Comparison of ENCODE assay signal across 8 cellular contexts in the genomic region with DNA sequence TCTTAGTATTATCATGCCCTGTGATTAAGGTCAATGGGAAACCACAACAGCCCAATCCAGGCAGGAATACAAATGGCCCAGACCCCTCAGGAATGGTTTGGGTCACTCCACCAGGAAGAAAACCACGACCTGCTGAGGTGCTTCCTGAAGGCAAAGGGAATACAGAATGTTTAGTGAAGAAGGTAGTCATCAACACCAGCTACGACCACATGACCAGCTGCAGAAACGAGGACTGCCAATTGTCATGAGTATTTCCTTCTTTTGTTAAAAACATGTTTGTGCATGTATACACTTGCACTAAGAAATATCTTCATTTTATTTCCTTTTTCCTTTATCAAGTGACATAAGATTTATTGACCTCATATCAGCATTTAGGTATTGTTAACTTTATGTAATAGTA.
DNase-seq lines count a peak whose midpoint lies in the region; ATAC-seq, FAIRE-seq and TF ChIP-seq lines count a peak whose summit lies in the region.
"Not testable (repeated sequence)": the region's sequence is repeated elsewhere in the genome, so short reads cannot be mapped to it uniquely, and the experiment has no call there.

No MANE protein-coding gene starts in this region.

- intact Hi-C loops in endothelial cell of umbilical vein (cut with micrococcal nuclease), result not testable (repeated sequence)

- H3K79me2 ChIP-seq in endothelial cell of umbilical vein (ENCODE audit: control insufficient read depth, insufficient read depth, low read length), result not testable (repeated sequence)

- TSS peak; percentile 6 for BruUV-seq in endothelial cell of umbilical vein (replicated peaks; lab: Mats Ljungman, UMichigan)

- TF ChIP-seq RAD21 in A549 (conservative IDR thresholded peaks at IDR 0.05 in 1 of 2, IDR thresholded peaks at IDR 0.05 in 1 of 2), result not testable (repeated sequence)

- dilution Hi-C loops in endothelial cell of umbilical vein (cut with MboI; ENCODE audit: extremely low pct_ligation_motif_present, low sequenced_read_pairs), result not testable (repeated sequence)

- not testable (repeated sequence) for H3K36me3 ChIP-seq in bronchial epithelial cell (ENCODE audit: control insufficient read depth, insufficient read depth, low read length)
- peaks cover 16 to 50% of the 10 kb centered on the region in 2 experiments for H3K36me3 ChIP-seq in endothelial cell of umbilical vein (ENCODE audit: control insufficient read depth in 2 of 2, extremely low read depth in 1 of 2, insufficient read depth in 2 of 2, low read length in 2 of 2)

- TF ChIP-seq EP300 in A549 (IDR thresholded peaks at IDR 0.05), result not testable (repeated sequence)

- H3K4me3 ChIP-seq in A549; bronchial epithelial cell (ENCODE audit: low read depth, low read length); endothelial cell of umbilical vein (replicated peaks in 1 of 3; ENCODE audit: insufficient read depth in 1 of 3, low read depth in 1 of 3, low read length in 3 of 3): not testable (repeated sequence)

- CTCF ChIA-PET in A549 (lab: Yijun Ruan, JAX); endothelial cell of umbilical vein (lab: Charles Lee): not testable (repeated sequence)

- H3K4me2 ChIP-seq in A549; endothelial cell of umbilical vein (ENCODE audit: insufficient read depth, low read length): not testable (repeated sequence)

- not testable (repeated sequence) for ATAC-seq in A549

- not testable (repeated sequence) for H2AFZ ChIP-seq in endothelial cell of umbilical vein (ENCODE audit: low read depth, low read length)

- H4K20me1 ChIP-seq in endothelial cell of umbilical vein (replicated peaks; ENCODE audit: control insufficient read depth, extremely low read depth, insufficient read depth, low read length), result not testable (repeated sequence)

- not testable (repeated sequence) for H3K4me1 ChIP-seq in A549; endothelial cell of umbilical vein (ENCODE audit: control insufficient read depth, extremely low read depth, insufficient read depth, low read length)

- not testable (repeated sequence) for H3K27ac ChIP-seq in A549; endothelial cell of umbilical vein (ENCODE audit: insufficient read depth, low read depth, low read length)

- WGBS in A549 (ENCODE audit: missing lambda C conversion rate), result 2% methylated on average over 3 of the region's 3 CpGs

- not testable (repeated sequence) for H3K9me3 ChIP-seq in A549; endothelial cell of umbilical vein (replicated peaks; ENCODE audit: control insufficient read depth, insufficient read depth, low read length)

- TF ChIP-seq CTCF in A549 (IDR thresholded peaks at IDR 0.05); bronchial epithelial cell (IDR thresholded peaks at IDR 0.05; ENCODE audit: insufficient read depth, low read length, severe bottlenecking); endothelial cell of umbilical vein (IDR thresholded peaks at IDR 0.05; ENCODE audit: extremely low read depth in 1 of 2, insufficient read depth in 1 of 2, low read depth in 1 of 2, low read length in 2 of 2): not testable (repeated sequence)

- H3K9me1 ChIP-seq in endothelial cell of umbilical vein (replicated peaks; ENCODE audit: control insufficient read depth, extremely low read depth, insufficient read depth, low read length), result not testable (repeated sequence)

- not testable (repeated sequence) for DNase-seq in A549 (ENCODE audit: low read depth in 1 of 2, low spot score in 1 of 2); urothelium cell line (ENCODE audit: low spot score)
- peak; percentile 29 for DNase-seq in bronchial epithelial cell (ENCODE audit: low read depth)
- DNase-seq in dermis blood vessel endothelial cell, result peak; percentile 62
- DNase-seq in endothelial cell of umbilical vein (ENCODE audit: low read depth, low spot score), result peak; percentile 37
- peak; percentile 10 for DNase-seq in glomerular endothelial cell (ENCODE audit: extremely low read depth, low read depth, low spot score)
- DNase-seq in lung microvascular endothelial cell (ENCODE audit: low read depth in 2 of 2), result peak; percentile 40 to 64
- DNase-seq in pulmonary artery endothelial cell (ENCODE audit: low read depth, low spot score), result peak; percentile 5

- not testable (repeated sequence) for H3K9ac ChIP-seq in endothelial cell of umbilical vein (replicated peaks; ENCODE audit: extremely low read depth, insufficient read depth, low read length)

- not testable (repeated sequence) for H3K27me3 ChIP-seq in bronchial epithelial cell (ENCODE audit: control insufficient read depth, insufficient read depth, low read length); endothelial cell of umbilical vein (ENCODE audit: control insufficient read depth in 2 of 2, insufficient read depth in 2 of 2, low read length in 2 of 2)

- POLR2A ChIA-PET in A549 (lab: Yijun Ruan, JAX); endothelial cell of umbilical vein (lab: Charles Lee): not testable (repeated sequence)

- FAIRE-seq in A549 (lab: Jason Lieb, UNC), result peak; percentile 54
- not testable (repeated sequence) for FAIRE-seq in bronchial epithelial cell (lab: Jason Lieb, UNC)
- FAIRE-seq in endothelial cell of umbilical vein (lab: Jason Lieb, UNC), result peak; percentile 74
- peak; percentile 55 for FAIRE-seq in urothelium cell line (lab: Jason Lieb, UNC)

- not testable (repeated sequence) for TF ChIP-seq POLR2A in A549 (IDR thresholded peaks at IDR 0.05; ENCODE audit: low read length); endothelial cell of umbilical vein (IDR thresholded peaks at IDR 0.05; ENCODE audit: low read depth, low read length)
